ENCODE assay signal across 10 cellular contexts in genomic region chr2:55011741-55012574, GRCh38. TPM values are rescaled to one million over a fixed set of nuclear protein-coding genes. Genes with fewer than 3 reads are reported as not detected.
DNase-seq lines count a peak whose midpoint lies in the region; ATAC-seq lines count a peak whose summit lies in the region.
"Had no signal": no experiment of that assay in that cellular context is flagged by ENCODE, and none has a peak within 500 bp of the region (broad histone marks: within the 10 kb centered on the region; RNA-seq: fewer than 3 reads in every experiment).

No MANE protein-coding gene starts in this region.

- H3K27me3 ChIP-seq in skeletal muscle satellite cell (ENCODE audit: control insufficient read depth, insufficient read depth, low read length): no peaks in the 10 kb centered on the region

- CTCF ChIA-PET in T-cell (lab: Charles Lee): interaction anchor here in 1 of 2 donors (0.7 to 2.1 kb wide), 7 partner anchors 13 to 292 kb away, joined by 3 to 8 read pairs (median 4); partner anchors contain the start of gene RTN4

- no peak for ATAC-seq in T-cell (replicated peaks in 1 of 4)

- no peaks in the 10 kb centered on the region for H3K36me3 ChIP-seq in ES-I3 (ENCODE audit: insufficient read depth, low read length)
- no peaks in the 10 kb centered on the region for H3K36me3 ChIP-seq in skeletal muscle satellite cell (ENCODE audit: insufficient read depth, low read length)

- no peaks in the 10 kb centered on the region for H3K9me3 Mint-ChIP-seq in T-cell

- peak overlapping the region; percentile 71 for H3K4me2 ChIP-seq in skeletal muscle satellite cell (ENCODE audit: low read length)

- no peak overlapping the region for H3K4me3 Mint-ChIP-seq in T-cell

- no peaks in the 10 kb centered on the region for H3K9me3 ChIP-seq in ES-I3 (ENCODE audit: control insufficient read depth, insufficient read depth, low read length)
- H3K9me3 ChIP-seq in skeletal muscle satellite cell (replicated peaks; ENCODE audit: low read length): no peaks in the 10 kb centered on the region

- DNase-seq in T-cell: no peak
- peak; percentile 26 for DNase-seq in inferior parietal cortex (ENCODE audit: extremely low spot score)
- DNase-seq in NCI-H1048 (lab: John Stamatoyannopoulos, UW): no peak
- DNase-seq in NCI-H1930 (lab: John Stamatoyannopoulos, UW): no peak
- DNase-seq in cerebellar nuclear complex (lab: John Stamatoyannopoulos, UW): no peak
- no peak for DNase-seq in SHP77 (lab: John Stamatoyannopoulos, UW)
- DNase-seq: activated effector memory CD4-positive, alpha-beta T cell treated with Interleukin-2 at 50 U/mL for 16 hours; NCI-H1436 had no signal

- H3K9ac ChIP-seq in ES-I3 (ENCODE audit: low read depth, low read length): peak overlapping the region; percentile 2; the same call in 1 of the 2 replicates
- H3K9ac ChIP-seq in skeletal muscle satellite cell (ENCODE audit: low read depth, low read length): peak overlapping the region; percentile 29

- peak overlapping the region; percentile 83 to 86 for H3K27ac Mint-ChIP-seq in T-cell

- peaks cover 2% of the 10 kb centered on the region for H3K36me3 Mint-ChIP-seq in T-cell

- peaks cover 40% of the 10 kb centered on the region for H3K4me1 ChIP-seq in ES-I3 (ENCODE audit: insufficient read depth, low read length)
- peaks cover 91% of the 10 kb centered on the region for H3K4me1 ChIP-seq in skeletal muscle satellite cell (ENCODE audit: control insufficient read depth, insufficient read depth, low read length)

- H3K27me3 Mint-ChIP-seq in T-cell: no peaks in the 10 kb centered on the region

- POLR2A ChIA-PET in T-cell (lab: Charles Lee): interaction anchor here in 1 of 2 donors (0.6 to 1.0 kb wide), 3 partner anchors 39 to 458 kb away, joined by 3 read pairs; partner anchors contain the start of gene RTN4

- H3K4me3 ChIP-seq in skeletal muscle satellite cell (ENCODE audit: low read length): peak overlapping the region; percentile 3

- peaks cover 63 to 72% (median 66%) of the 10 kb centered on the region in 3 donors for H3K4me1 Mint-ChIP-seq in T-cell

RNA-seq across cellular contexts. Expression of gene RTN4, which starts 38.3 kb away (rescaled TPM):
- 10 to 100 TPM; 66.3 to 77.1 (median 75.4) TPM for total RNA-seq in T-cell
- 351 and 380 TPM in 2 replicates for total RNA-seq in skeletal muscle satellite cell (2012; rRNA removed)
